ENCODE assay signal across 26 cellular contexts in genomic region chr2:38504169-38504568, GRCh38.
"Had no signal": no experiment of that assay in that cellular context is flagged by ENCODE, and none has a peak within 500 bp of the region (broad histone marks: within the 10 kb centered on the region; RNA-seq: fewer than 3 reads in every experiment).

No MANE protein-coding gene starts in this region.

- H3K27ac ChIP-seq: ascending aorta, body of pancreas, SK-N-MC had no signal

- H3K4me3 ChIP-seq: ascending aorta, body of pancreas, SK-N-MC had no signal

- H3K36me3 ChIP-seq: ascending aorta had no signal

- H3K27ac Mint-ChIP-seq: activated CD4-positive, alpha-beta memory T cell treated with anti-CD3 and anti-CD28 coated beads for 36 hours; activated CD4-positive, alpha-beta T cell treated with anti-CD3 and anti-CD28 coated beads, Interleukin-2, amount 10 ng/mL, durations not matched to agents 7 days and 5 days; activated T-cell treated with anti-CD3 and anti-CD28 coated beads, Interleukin-2, amount 50 U/mL, for 72 hours; activated T-helper 2 cell treated with anti-CD3 and anti-CD28 coated beads, Interferon-gamma antibody, Interleukin-2, Interleukin-4, amounts not matched to agents 10 μg/mL and 5 μg/mL and 100 μg/mL, durations not matched to agents 14 hours and 24 hours and 36 hours; T-cell had no signal

- DNase-seq: activated CD4-positive, alpha-beta memory T cell treated with anti-CD3 and anti-CD28 coated beads for 36 hours; activated CD4-positive, alpha-beta T cell treated with anti-CD3 and anti-CD28 coated beads, Interleukin-2, amount 10 ng/mL, durations not matched to agents 7 days and 5 days; activated CD4-positive, CD25-positive, alpha-beta regulatory T cell; activated CD8-positive, alpha-beta memory T cell treated with anti-CD3 and anti-CD28 coated beads for 24 hours; activated gamma-delta T cell treated with Interleukin-2 at 50 U/mL for 16 hours; activated naive CD4-positive, alpha-beta T cell treated with anti-CD3 and anti-CD28 coated beads, Interleukin-2, amount 50 U/mL, for 16 hours; activated T-cell treated with anti-CD3 and anti-CD28 coated beads for 4 hours; activated T-cell treated with anti-CD3 and anti-CD28 coated beads, Interleukin-2, amount 50 U/mL, for 72 hours; amniotic stem cell; body of pancreas; IMR-90; Kasumi-1; KBM-7; NCI-H1105 treated with DMSO at 0.1 percent for 48 hours; NCI-H1436 treated with DMSO at 0.1 percent for 48 hours; NCI-H187; NCI-H2081 treated with DMSO at 0.1 percent for 48 hours; NCI-H446; NCI-H524; SIG-M5; T-cell; T-helper 2 cell; T1000 had no signal

- H3K27me3 ChIP-seq: ascending aorta, body of pancreas had no signal

- ATAC-seq: activated T-cell treated with anti-CD3 and anti-CD28 coated beads, Interleukin-2, amount 50 U/mL, for 72 hours; body of pancreas; T-cell had no signal

- H3K4me1 ChIP-seq: body of pancreas had no signal

- H3K36me3 Mint-ChIP-seq: T-cell had no signal

- H3K4me3 Mint-ChIP-seq: activated CD4-positive, alpha-beta memory T cell treated with anti-CD3 and anti-CD28 coated beads for 36 hours; activated CD4-positive, alpha-beta T cell treated with anti-CD3 and anti-CD28 coated beads, Interleukin-2, amount 10 ng/mL, durations not matched to agents 7 days and 5 days; activated T-cell treated with anti-CD3 and anti-CD28 coated beads, Interleukin-2, amount 50 U/mL, for 72 hours; T-cell had no signal
